8 cellular contexts compared by ENCODE assay signal in the genomic region with DNA sequence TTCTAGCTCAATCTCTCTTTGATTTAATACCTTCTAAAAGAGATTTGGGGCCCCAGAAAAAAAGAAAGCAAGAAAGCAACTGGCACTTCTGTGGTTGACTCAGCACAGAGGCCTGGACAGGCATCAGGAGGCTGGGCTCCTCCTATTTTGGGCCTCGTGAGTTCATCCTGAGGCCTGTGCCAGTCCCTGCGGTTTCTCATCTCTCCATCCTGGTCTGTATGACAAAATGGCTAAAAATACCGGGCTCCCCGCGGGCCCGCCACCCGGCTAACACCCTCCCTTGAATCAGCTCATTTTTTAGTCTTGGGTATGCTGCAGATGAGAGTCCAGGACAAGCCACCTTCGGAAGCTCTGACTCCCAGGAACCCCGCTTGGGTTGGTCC.
DNase-seq lines count a peak whose midpoint lies in the region; ATAC-seq and TF ChIP-seq lines count a peak whose summit lies in the region.

No MANE protein-coding gene starts in this region.

- intact Hi-C loops in testis (cut with DNase I; ENCODE audit: low total_unique reads): no loop called here
- intact Hi-C loops in OCI-LY7 (cut with micrococcal nuclease; ENCODE audit: unreplicated experiment): no loop called here

- H4K20me1 ChIP-seq in osteoblast (ENCODE audit: insufficient read depth, low read length): no peaks in the 10 kb centered on the region
- H4K20me1 ChIP-seq in OCI-LY7 (ENCODE audit: insufficient read depth, low read length): no peaks in the 10 kb centered on the region

- no peaks in the 10 kb centered on the region for H3K36me3 ChIP-seq in osteoblast (ENCODE audit: insufficient read depth, low read length)
- H3K36me3 ChIP-seq in testis (ENCODE audit: low read depth, missing control alignments): no peaks in the 10 kb centered on the region
- H3K36me3 ChIP-seq in OCI-LY7 (ENCODE audit: insufficient read depth, low read length): no peaks in the 10 kb centered on the region

- CTCF ChIA-PET in GM10248 (lab: Yijun Ruan, JAX): no interaction called here
- CTCF ChIA-PET in OCI-LY7 (lab: Charles Lee; ENCODE audit: unreplicated experiment): no interaction called here

- peak overlapping the region; percentile 92 for H2AFZ ChIP-seq in osteoblast (ENCODE audit: low read length)
- no peak overlapping the region for H2AFZ ChIP-seq in OCI-LY7 (ENCODE audit: low read length)

- H3K27me3 ChIP-seq in osteoblast (ENCODE audit: insufficient read depth, low read length) (no peaks in the 10 kb centered on the region), testis (no peaks in the 10 kb centered on the region)

- no peak for TF ChIP-seq CTCF in osteoblast (IDR thresholded peaks at IDR 0.05; ENCODE audit: extremely low read depth, low read depth, low read length)
- TF ChIP-seq CTCF in GM10248 (IDR thresholded peaks at IDR 0.05; ENCODE audit: control extremely low read depth, extremely low read depth, low read depth, missing control alignments): no peak
- TF ChIP-seq CTCF in testis (IDR thresholded peaks at IDR 0.05): no peak
- TF ChIP-seq CTCF in OCI-LY7 (conservative IDR thresholded peaks at IDR 0.05; ENCODE audit: low read length): no peak

- 92 to 100% methylated on average over 2 to 9 of the region's 9 CpGs for WGBS in testis, 2 donors

- H3K4me2 ChIP-seq in osteoblast (ENCODE audit: insufficient read depth, low read length) (peak overlapping the region; percentile 80), OCI-LY7 (ENCODE audit: low read length) (no peak overlapping the region)

- POLR2A ChIA-PET in GM10248 (lab: Yijun Ruan, JAX): no interaction called here
- POLR2A ChIA-PET in OCI-LY7 (lab: Charles Lee): no interaction called here

- no TSS peak for BruUV-seq in OCI-LY7 (replicated peaks; lab: Mats Ljungman, UMichigan)

- DNase-seq in G401 (ENCODE audit: low spot score) (peak; percentile 99), MV-4-11 (lab: John Stamatoyannopoulos, UW) (peak; percentile 94), dedifferentiated amniotic fluid mesenchymal stem cell (ENCODE audit: extremely low spot score) (peak; percentile 55), osteoblast (ENCODE audit: insufficient read length, low spot score, missing footprints) (peak; percentile 95), GM10248 (ENCODE audit: extremely low spot score) (no peak), testis (no peak), OCI-LY7 (ENCODE audit: low spot score) (no peak)

- in situ Hi-C loops in G401 (cut with HindIII; ENCODE audit: low sequenced_read_pairs): no loop called here

- H3K9me2 ChIP-seq in OCI-LY7 (ENCODE audit: insufficient read depth, low read length): no peaks in the 10 kb centered on the region

- H3K79me2 ChIP-seq in osteoblast (ENCODE audit: insufficient read depth, low read length) (no peaks in the 10 kb centered on the region), OCI-LY7 (ENCODE audit: insufficient read depth, low read depth, low read length) (no peaks in the 10 kb centered on the region)

- H3K4me1 ChIP-seq in osteoblast (ENCODE audit: insufficient read depth, low read length) (peaks cover 24% of the 10 kb centered on the region), testis (peaks cover 4% of the 10 kb centered on the region), OCI-LY7 (ENCODE audit: insufficient read depth, low read length, poor library complexity, severe bottlenecking) (no peaks in the 10 kb centered on the region)

- peak overlapping the region; percentile 64 for H3K4me3 ChIP-seq in osteoblast (ENCODE audit: insufficient read depth, low read length)
- no peak overlapping the region for H3K4me3 ChIP-seq in testis
- no peak overlapping the region for H3K4me3 ChIP-seq in OCI-LY7 (ENCODE audit: low read depth, low read length, poor library complexity, severe bottlenecking)

- ATAC-seq in HG03457 (IDR thresholded peaks at IDR 0.05; ENCODE audit: unreplicated experiment): no peak

- H3K9me3 ChIP-seq in osteoblast (ENCODE audit: low read depth, low read length) (no peaks in the 10 kb centered on the region), testis (no peaks in the 10 kb centered on the region), OCI-LY7 (ENCODE audit: low read length) (no peaks in the 10 kb centered on the region)

- no peak for TF ChIP-seq POLR2A in testis (IDR thresholded peaks at IDR 0.05)

- H3K27ac ChIP-seq in osteoblast (ENCODE audit: low read depth, low read length) (peak overlapping the region; percentile 93), testis (no peak overlapping the region), OCI-LY7 (ENCODE audit: low read depth, low read length, poor library complexity, severe bottlenecking) (no peak overlapping the region)

Comparison
In these comparisons a context has a peak if more than half of its experiments do, and no peak if none do; other contexts are left out.
1. DNase-seq: peak in G401 (single experiment), MV-4-11 (single experiment), dedifferentiated amniotic fluid mesenchymal stem cell (single experiment) and osteoblast (single experiment); none in GM10248 (single experiment), testis (single experiment) and OCI-LY7 (single experiment).